In the genomic region with DNA sequence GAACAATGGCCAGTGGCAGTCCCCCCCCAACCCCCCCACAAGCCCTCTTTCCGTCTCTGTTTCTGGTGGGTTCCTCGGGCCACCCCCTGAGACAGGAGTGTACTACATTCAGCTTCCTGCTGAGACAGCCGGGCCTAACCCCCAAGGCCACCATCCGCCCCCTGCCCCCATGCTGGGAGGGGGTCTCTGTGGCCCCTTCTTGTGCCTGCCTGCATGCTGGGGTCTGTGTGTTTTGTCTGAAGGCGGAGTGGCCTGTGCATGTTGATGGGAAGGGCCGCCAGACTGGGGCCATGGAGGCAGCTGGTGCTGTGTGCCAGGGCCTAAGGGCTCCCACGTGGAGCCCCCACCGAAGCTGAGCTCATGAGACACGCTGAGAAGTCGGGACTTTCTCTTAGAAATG, we compare ENCODE assay signal across 20 cellular contexts.
"Had no signal": no experiment of that assay in that cellular context is flagged by ENCODE, and none has a peak within 500 bp of the region (broad histone marks: within the 10 kb centered on the region; RNA-seq: fewer than 3 reads in every experiment).

No MANE protein-coding gene starts in this region.

- H3K27me3 ChIP-seq: adrenal gland, foreskin keratinocyte, hepatocyte, right atrium auricular region, upper lobe of right lung had no signal

- H3K4me1 Mint-ChIP-seq: immature natural killer cell had no signal

- DNase-seq: activated CD4-positive, CD25-positive, alpha-beta regulatory T cell treated with anti-CD3 and anti-CD28 coated beads, Interleukin-2, amount 50 U/mL, for 72 hours; activated gamma-delta T cell treated with Interleukin-2 at 50 U/mL for 16 hours; activated T-cell treated with anti-CD3 and anti-CD28 coated beads, Interleukin-2, amount 50 U/mL, for 1 hour; adrenal gland; effector CD4-positive, alpha-beta T cell; foreskin keratinocyte; immature natural killer cell; lower lobe of right lung; mesendoderm; mucosa of descending colon; nephron progenitor cell; psoas muscle; stimulated activated CD4-positive, alpha-beta T cell treated with anti-CD3 and anti-CD28 coated beads, Interleukin-4, amount 100 ng/mL, for 24 hours; stimulated activated naive CD4-positive, alpha-beta T cell treated with Interleukin-2 at 50 U/mL for 16 hours; upper lobe of right lung had no signal

- H3K36me3 Mint-ChIP-seq: activated naive CD4-positive, alpha-beta T cell treated with anti-CD3 and anti-CD28 coated beads, Interleukin-2, amount 50 U/mL, for 72 hours; immature natural killer cell had no signal

- H2AFZ ChIP-seq: hepatocyte had no signal

- H3K9me3 ChIP-seq: adrenal gland, lower lobe of right lung, mucosa of descending colon, psoas muscle, right atrium auricular region, upper lobe of right lung had no signal

- H3K9me3 Mint-ChIP-seq: activated naive CD4-positive, alpha-beta T cell treated with anti-CD3 and anti-CD28 coated beads, Interleukin-2, amount 50 U/mL, for 72 hours; immature natural killer cell; nephron progenitor cell; T-helper 2 cell treated with Interferon-gamma antibody and Interleukin-4, amounts not matched to agents 5 μg/mL and 100 μg/mL, for 36 hours had no signal

- H3K27ac Mint-ChIP-seq: immature natural killer cell; T-helper 2 cell treated with Interferon-gamma antibody and Interleukin-4, amounts not matched to agents 5 μg/mL and 100 μg/mL, for 36 hours had no signal

- H3K4me1 ChIP-seq: adrenal gland, foreskin keratinocyte, lower lobe of right lung, psoas muscle, upper lobe of right lung had no signal

- H3K4me3 Mint-ChIP-seq: immature natural killer cell; nephron progenitor cell; T-helper 2 cell treated with Interferon-gamma antibody and Interleukin-4, amounts not matched to agents 5 μg/mL and 100 μg/mL, for 36 hours had no signal

- H3K27ac ChIP-seq: adrenal gland, foreskin keratinocyte, hepatocyte, lower lobe of right lung, psoas muscle, right atrium auricular region, upper lobe of right lung, VCaP had no signal

- H3K4me3 ChIP-seq: adrenal gland, hepatocyte, lower lobe of right lung, mucosa of descending colon, psoas muscle, right atrium auricular region, upper lobe of right lung had no signal

- H3K79me2 ChIP-seq: hepatocyte had no signal

- H3K4me2 ChIP-seq: hepatocyte had no signal
